Comparison of ENCODE assay signal across 10 cellular contexts in the genomic region with DNA sequence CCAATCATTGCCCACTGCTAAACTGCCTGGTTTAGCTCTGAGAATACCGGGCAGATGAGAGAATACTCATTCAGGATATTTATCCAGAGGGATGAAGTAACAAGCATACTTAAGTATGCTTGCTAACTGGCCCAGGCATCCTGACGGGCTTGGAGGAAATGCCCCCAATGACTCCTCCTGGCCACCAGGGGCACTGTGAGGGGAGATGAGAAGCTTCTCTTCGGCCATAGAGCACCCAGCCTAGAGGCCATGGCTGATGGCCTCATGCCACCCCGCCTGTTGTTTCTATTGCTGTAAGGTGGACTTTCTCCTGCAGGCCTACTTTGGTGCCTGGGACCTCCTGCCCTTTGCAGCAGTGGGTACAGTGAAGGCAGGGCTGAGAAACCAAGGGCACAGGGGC.
A peak's percentile ranks its signal among the peaks of the same experiment; 100 is the strongest.
DNase-seq lines count a peak whose midpoint lies in the region; ATAC-seq and TF ChIP-seq lines count a peak whose summit lies in the region.
"Had no signal": no experiment of that assay in that cellular context is flagged by ENCODE, and none has a peak within 500 bp of the region (broad histone marks: within the 10 kb centered on the region; RNA-seq: fewer than 3 reads in every experiment).

No MANE protein-coding gene starts in this region.

- DNase-seq in GM06990 (ENCODE audit: extremely low read depth, insufficient read length), result no peak
- DNase-seq in HEK293T (ENCODE audit: extremely low spot score), result peak; percentile 47
- peak; percentile 41 for DNase-seq in activated CD8-positive, alpha-beta memory T cell treated with anti-CD3 and anti-CD28 coated beads, Interleukin-2, amount 10 ng/mL, durations not matched to agents 7 days and 5 days
- DNase-seq in progenitor cell of endocrine pancreas (ENCODE audit: low spot score, unreplicated experiment), result no peak
- DNase-seq in NCI-H446 treated with DMSO at 0.1 percent for 48 hours (lab: John Stamatoyannopoulos, UW), result no peak
- no peak for DNase-seq in stimulated activated naive CD4-positive, alpha-beta T cell treated with Interleukin-2 at 50 U/mL for 16 hours (lab: John Stamatoyannopoulos, UW)
- no peak for DNase-seq in nucleus accumbens (lab: John Stamatoyannopoulos, UW)
- DNase-seq in dorsolateral prefrontal cortex, result no peak
- DNase-seq: stomach had no signal

- H3K4me3 ChIP-seq in GM06990 (replicated peaks; ENCODE audit: low read depth, low read length) (no peak overlapping the region), dorsolateral prefrontal cortex (no peak overlapping the region)
- H3K4me3 ChIP-seq: stomach had no signal

- H3K36me3 Mint-ChIP-seq in activated CD8-positive, alpha-beta memory T cell treated with anti-CD3 and anti-CD28 coated beads, Interleukin-2, amount 10 ng/mL, durations not matched to agents 7 days and 5 days, result no peaks in the 10 kb centered on the region
- no peaks in the 10 kb centered on the region for H3K36me3 Mint-ChIP-seq in progenitor cell of endocrine pancreas (ENCODE audit: insufficient read depth)

- no peaks in the 10 kb centered on the region for H3K9me3 Mint-ChIP-seq in activated CD8-positive, alpha-beta memory T cell treated with anti-CD3 and anti-CD28 coated beads, Interleukin-2, amount 10 ng/mL, durations not matched to agents 7 days and 5 days (ENCODE audit: low read depth)
- no peaks in the 10 kb centered on the region for H3K9me3 Mint-ChIP-seq in progenitor cell of endocrine pancreas (ENCODE audit: low read depth)
- H3K9me3 Mint-ChIP-seq: dendritic cell treated with granulocyte-macrophage colony-stimulating factor and Interleukin-4, amounts not matched to agents 40 ng/mL and 50 ng/mL, for 4 days had no signal

- POLR2A ChIA-PET in HEK293T (lab: Yijun Ruan, JAX), result no interaction called here

- TF ChIP-seq CTCF in GM06990 (IDR thresholded peaks at IDR 0.05; ENCODE audit: insufficient read depth, low read length, poor library complexity, severe bottlenecking) (peak; percentile 18), progenitor cell of endocrine pancreas (IDR thresholded peaks at IDR 0.05; ENCODE audit: unreplicated experiment) (peak; percentile 46), dorsolateral prefrontal cortex (IDR thresholded peaks at IDR 0.05 in 54 of 56, conservative IDR thresholded peaks at IDR 0.05 in 2 of 56; ENCODE audit: low read depth in 1 of 56, partially characterized antibody in 56 of 56) (no peak)

- no peaks in the 10 kb centered on the region for H3K4me1 Mint-ChIP-seq in activated CD8-positive, alpha-beta memory T cell treated with anti-CD3 and anti-CD28 coated beads, Interleukin-2, amount 10 ng/mL, durations not matched to agents 7 days and 5 days
- H3K4me1 Mint-ChIP-seq in progenitor cell of endocrine pancreas (ENCODE audit: low read depth), result peaks cover 10% of the 10 kb centered on the region

- H3K27me3 ChIP-seq in GM06990 (replicated peaks; ENCODE audit: control insufficient read depth, insufficient read depth, low read length) (no peaks in the 10 kb centered on the region; the same call in 1 of the 2 replicates), dorsolateral prefrontal cortex (no peaks in the 10 kb centered on the region)
- H3K27me3 ChIP-seq: stomach had no signal

- CTCF ChIA-PET in HEK293T (lab: Yijun Ruan, JAX), result interaction anchor here (0.7 to 1.1 kb wide), 2 partner anchors 11 to 12 kb away, joined by 3 read pairs; no protein-coding TSS in a partner anchor
- CTCF ChIA-PET in activated CD8-positive, alpha-beta memory T cell treated with anti-CD3 and anti-CD28 coated beads, Interleukin-2, amount 10 ng/mL, durations not matched to agents 7 days and 5 days (lab: Charles Lee), result interaction anchor here (1.2 to 1.7 kb wide), 3 partner anchors 9 to 323 kb away, joined by 3 read pairs; no protein-coding TSS in a partner anchor

- H3K27ac ChIP-seq in dorsolateral prefrontal cortex, result peak overlapping the region in 1 of 59 donors; percentile 1
- H3K27ac ChIP-seq: stomach had no signal

- intact Hi-C loops in dorsolateral prefrontal cortex (cut with DNase I), result no loop called here

- H3K36me3 ChIP-seq in GM06990 (ENCODE audit: control insufficient read depth, insufficient read depth, low read length), result no peaks in the 10 kb centered on the region
- H3K36me3 ChIP-seq: stomach had no signal

- no peak for ATAC-seq in activated CD8-positive, alpha-beta memory T cell treated with anti-CD3 and anti-CD28 coated beads, Interleukin-2, amount 10 ng/mL, durations not matched to agents 7 days and 5 days

- H3K27ac Mint-ChIP-seq in activated CD8-positive, alpha-beta memory T cell treated with anti-CD3 and anti-CD28 coated beads, Interleukin-2, amount 10 ng/mL, durations not matched to agents 7 days and 5 days, result no peak overlapping the region
- no peak overlapping the region for H3K27ac Mint-ChIP-seq in progenitor cell of endocrine pancreas
- H3K27ac Mint-ChIP-seq: dendritic cell treated with granulocyte-macrophage colony-stimulating factor and Interleukin-4, amounts not matched to agents 40 ng/mL and 50 ng/mL, for 4 days had no signal

- H3K27me3 Mint-ChIP-seq in activated CD8-positive, alpha-beta memory T cell treated with anti-CD3 and anti-CD28 coated beads, Interleukin-2, amount 10 ng/mL, durations not matched to agents 7 days and 5 days, result peaks cover 5% of the 10 kb centered on the region
- H3K27me3 Mint-ChIP-seq in progenitor cell of endocrine pancreas, result peaks cover 31% of the 10 kb centered on the region

- no peak overlapping the region for H3K4me3 Mint-ChIP-seq in activated CD8-positive, alpha-beta memory T cell treated with anti-CD3 and anti-CD28 coated beads, Interleukin-2, amount 10 ng/mL, durations not matched to agents 7 days and 5 days
- no peak overlapping the region for H3K4me3 Mint-ChIP-seq in progenitor cell of endocrine pancreas (ENCODE audit: low read depth)
- H3K4me3 Mint-ChIP-seq: dendritic cell treated with granulocyte-macrophage colony-stimulating factor and Interleukin-4, amounts not matched to agents 40 ng/mL and 50 ng/mL, for 4 days had no signal

TF ChIP-seq in HEK293T, 16 proteins besides CTCF, POLR2A, EP300 and RAD21:
- TF ChIP-seq ELF4 (IDR thresholded peaks at IDR 0.05), result no peak
- TF ChIP-seq FOXK2 (IDR thresholded peaks at IDR 0.05), result no peak
- no peak for TF ChIP-seq SUZ12 (IDR thresholded peaks at IDR 0.05)
- TF ChIP-seq CTBP1 (IDR thresholded peaks at IDR 0.05; ENCODE audit: borderline replicate concordance), result no peak
- TF ChIP-seq BHLHE40 (IDR thresholded peaks at IDR 0.05; ENCODE audit: borderline replicate concordance), result no peak
- TF ChIP-seq FOXA1 (IDR thresholded peaks at IDR 0.05), result no peak
- no peak for TF ChIP-seq LEF1 (IDR thresholded peaks at IDR 0.05; ENCODE audit: borderline replicate concordance)
- no peak for TF ChIP-seq ZNF384 (IDR thresholded peaks at IDR 0.05)

Comparison
In these comparisons a context has a peak if more than half of its experiments do, and no peak if none do; other contexts are left out.
1. DNase-seq: peak in HEK293T (single experiment) and activated CD8-positive, alpha-beta memory T cell treated with anti-CD3 and anti-CD28 coated beads, Interleukin-2, amount 10 ng/mL, durations not matched to agents 7 days and 5 days (single experiment); none in GM06990 (single experiment), progenitor cell of endocrine pancreas (single experiment), NCI-H446 treated with DMSO at 0.1 percent for 48 hours (single experiment), stimulated activated naive CD4-positive, alpha-beta T cell treated with Interleukin-2 at 50 U/mL for 16 hours (single experiment), nucleus accumbens (0 of 56) and dorsolateral prefrontal cortex (0 of 10).
2. CTCF ChIP-seq: peak in GM06990 (single experiment) and progenitor cell of endocrine pancreas (single experiment); none in dorsolateral prefrontal cortex (0 of 56).